In the genomic region with DNA sequence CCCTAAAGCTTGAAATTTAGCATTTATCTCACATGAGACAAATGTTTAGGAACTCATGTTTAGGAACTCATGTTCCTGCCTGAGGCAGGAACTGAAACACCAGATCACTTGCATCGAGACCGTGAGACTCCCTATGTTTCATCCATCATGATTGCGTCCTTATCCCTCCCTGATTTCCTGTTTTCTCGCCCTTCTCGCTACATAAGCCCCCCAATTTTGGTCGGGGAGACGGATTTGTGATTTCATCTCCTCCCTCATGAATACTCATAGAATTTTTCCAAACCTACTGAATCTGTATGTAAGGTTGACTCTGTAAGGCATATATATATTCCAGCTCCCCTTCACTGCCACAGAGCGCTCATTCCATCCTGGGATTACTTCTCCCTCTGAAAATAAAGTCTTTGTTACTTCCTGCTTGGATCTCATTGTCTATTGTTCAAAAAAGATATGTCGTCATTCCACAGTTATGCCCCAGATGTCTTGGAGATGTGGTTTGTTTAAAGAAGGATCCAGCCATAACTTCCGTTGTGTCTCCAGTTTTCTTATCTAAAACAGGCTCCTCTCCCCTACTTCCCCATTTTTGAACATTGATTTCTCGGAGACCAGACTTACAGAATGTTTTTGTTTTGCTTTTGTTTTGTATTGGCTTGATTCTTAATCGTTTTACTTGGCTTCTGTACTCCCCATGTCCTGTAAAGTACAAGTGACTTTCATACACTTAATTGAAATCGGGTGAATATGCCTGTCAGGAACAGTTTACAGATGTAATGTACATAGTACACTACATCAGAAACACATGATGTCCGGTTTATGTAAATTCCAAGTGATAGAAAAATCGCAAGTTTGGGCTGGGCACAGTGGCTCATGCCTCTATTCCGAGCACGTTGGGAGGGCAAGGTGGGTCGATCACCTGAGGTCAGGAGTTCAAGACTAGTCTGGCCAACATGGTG, we compare ENCODE assay signal across 8 cellular contexts.
DNase-seq lines count a peak whose midpoint lies in the region; ATAC-seq and TF ChIP-seq lines count a peak whose summit lies in the region.

No MANE protein-coding gene starts in this region.

- DNase-seq in AG08396 (ENCODE audit: low spot score) (peak; percentile 39), NCI-H526 (lab: John Stamatoyannopoulos, UW) (peak; percentile 54 to 63), left kidney (ENCODE audit: low read depth, low spot score) (peak; percentile 81), upper lobe of left lung (no peak), NCI-H1436 (lab: John Stamatoyannopoulos, UW) (no peak)
- peak; percentile 30 for DNase-seq in central memory CD4-positive, alpha-beta T cell
- DNase-seq in stimulated activated CD4-positive, alpha-beta T cell treated with anti-CD3 and anti-CD28 coated beads, Interleukin-4, amount 100 ng/mL, for 24 hours: no peak

- 2% methylated on average over 18 of the region's 18 CpGs for WGBS in upper lobe of left lung, 2 donors

- H3K9me3 ChIP-seq in upper lobe of left lung: no peaks in the 10 kb centered on the region

- no peaks in the 10 kb centered on the region for H3K36me3 ChIP-seq in upper lobe of left lung

- H3K4me1 ChIP-seq in upper lobe of left lung: peaks cover 5 to 21% (median 6%) of the 10 kb centered on the region in 4 donors

- H3K27me3 ChIP-seq in upper lobe of left lung: no peaks in the 10 kb centered on the region

- peak overlapping the region; percentile 91 to 99 (median 97) for H3K27ac ChIP-seq in upper lobe of left lung

- TF ChIP-seq EP300 in upper lobe of left lung (IDR thresholded peaks at IDR 0.05): peak in 1 of 4 donors; percentile 77

- ATAC-seq in GM21723 (IDR thresholded peaks at IDR 0.05; ENCODE audit: unreplicated experiment) (peak; percentile 24), upper lobe of left lung (ENCODE audit: low FRiP score in 2 of 2) (peak in 1 of 2 donors; percentile 54)

- peak in 1 of 6 experiments; percentile 9 for TF ChIP-seq CTCF in upper lobe of left lung (IDR thresholded peaks at IDR 0.05)

- H3K4me3 ChIP-seq in upper lobe of left lung: peak overlapping the region in 3 of 4 donors; percentile 54 to 70 (median 64)

- TF ChIP-seq POLR2A in upper lobe of left lung (IDR thresholded peaks at IDR 0.05): peak in 2 of 4 donors; percentile 3 to 46

Comparison
In these comparisons a context has a peak if more than half of its experiments do, and no peak if none do; other contexts are left out.
1. DNase-seq: peak in AG08396 (single experiment), NCI-H526 (2 of 2), central memory CD4-positive, alpha-beta T cell (single experiment) and left kidney (single experiment); none in upper lobe of left lung (0 of 2), stimulated activated CD4-positive, alpha-beta T cell treated with anti-CD3 and anti-CD28 coated beads, Interleukin-4, amount 100 ng/mL, for 24 hours (single experiment) and NCI-H1436 (single experiment).